Comparison of ENCODE assay signal across 26 cellular contexts in genomic region chr17:77028900-77029299, GRCh38.
"Had no signal": no experiment of that assay in that cellular context is flagged by ENCODE, and none has a peak within 500 bp of the region (broad histone marks: within the 10 kb centered on the region; RNA-seq: fewer than 3 reads in every experiment).

No MANE protein-coding gene starts in this region.

- H3K4me1 ChIP-seq: stomach, suprapubic skin, testis, thyroid gland, tibial artery, tibial nerve, transverse colon, upper lobe of left lung, upper lobe of right lung, uterus, vagina had no signal

- DNase-seq: stimulated activated CD4-positive, alpha-beta T cell treated with anti-CD3 and anti-CD28 coated beads, Interleukin-2, amount 100 ng/mL, for 48 hours; stimulated activated CD4-positive, alpha-beta T cell treated with anti-CD3 and anti-CD28 coated beads, Interleukin-4, amount 100 ng/mL, for 1 hour; stimulated activated CD4-positive, alpha-beta T cell treated with anti-CD3 and anti-CD28 coated beads, Interleukin-4, amount 100 ng/mL, for 24 hours; stimulated activated CD4-positive, alpha-beta T cell treated with anti-CD3 and anti-CD28 coated beads, Interleukin-4, amount 100 ng/mL, for 4 hours; stimulated activated CD8-positive, alpha-beta memory T cell treated with anti-CD3 and anti-CD28 coated beads, Interleukin-4, amount 100 ng/mL, for 48 hours; stimulated activated naive B cell treated with anti-CD40 and anti-IgM and Interleukin-4, amounts not matched to agents 10 μg/mL and 1 μg/mL and 100 μg/mL, for 72 hours; stimulated activated naive CD4-positive, alpha-beta T cell; stimulated activated naive CD4-positive, alpha-beta T cell treated with Interleukin-2 at 50 U/mL for 16 hours; stimulated activated naive CD8-positive, alpha-beta T cell treated with anti-CD3 and anti-CD28 coated beads, Interleukin-15, amount 100 ng/mL, for 72 hours; stimulated activated naive CD8-positive, alpha-beta T cell treated with anti-CD3 and anti-CD28 coated beads, Interleukin-15, Interleukin-2, amounts not matched to agents 100 U/mL and 50 U/mL, for 24 hours; stomach; substantia nigra; testis; thyroid gland; tibial artery; transverse colon; trophoblast cell; upper lobe of left lung; upper lobe of right lung; uterus had no signal

- H3K9me3 ChIP-seq: testis, thyroid gland, uterus, vagina had no signal

- ATAC-seq: stimulated activated effector memory CD8-positive, alpha-beta T cell treated with anti-CD3 and anti-CD28 coated beads, Interleukin-12 subunit alpha, Interleukin-12 subunit beta, amount 100 ng/mL, for 72 hours; stimulated activated memory B cell treated with anti-CD40 and anti-IgM and Interleukin-4, amounts not matched to agents 10 μg/mL and 1 μg/mL and 100 μg/mL, for 72 hours; stimulated activated naive B cell treated with anti-CD40 and anti-IgM and Interleukin-4, amounts not matched to agents 10 μg/mL and 1 μg/mL and 100 μg/mL, for 72 hours; stimulated activated naive CD8-positive, alpha-beta T cell treated with anti-CD3 and anti-CD28 coated beads, Interleukin-15, amount 100 ng/mL, for 72 hours; stimulated activated naive CD8-positive, alpha-beta T cell treated with anti-CD3 and anti-CD28 coated beads, Interleukin-15, Interleukin-2, amounts not matched to agents 100 U/mL and 50 U/mL, for 24 hours; upper lobe of right lung had no signal

- H3K36me3 ChIP-seq: stomach, suprapubic skin, thoracic aorta, thyroid gland, tibial artery, transverse colon, upper lobe of left lung, upper lobe of right lung, uterus, vagina had no signal

- H3K4me3 ChIP-seq: stomach, suprapubic skin, testis, thoracic aorta, thyroid gland, tibial artery, tibial nerve, transverse colon, upper lobe of left lung, upper lobe of right lung, uterus, vagina had no signal

- H3K27me3 ChIP-seq: testis, thyroid gland, upper lobe of left lung, upper lobe of right lung, uterus, vagina had no signal

- H3K27ac ChIP-seq: stomach, suprapubic skin, testis, thoracic aorta, thyroid gland, tibial artery, tibial nerve, transverse colon, upper lobe of left lung, upper lobe of right lung, uterus, vagina had no signal
